In genomic region chr9:114364528-114365041, GRCh38 we compare ENCODE assay signal across 11 cellular contexts. TPM values are rescaled to one million over a fixed set of nuclear protein-coding genes. Genes with fewer than 3 reads are reported as not detected.
A peak's percentile ranks its signal among the peaks of the same experiment; 100 is the strongest.
DNase-seq lines count a peak whose midpoint lies in the region; ATAC-seq and TF ChIP-seq lines count a peak whose summit lies in the region.
"Had no signal": no experiment of that assay in that cellular context is flagged by ENCODE, and none has a peak within 500 bp of the region (broad histone marks: within the 10 kb centered on the region; RNA-seq: fewer than 3 reads in every experiment).

No MANE protein-coding gene starts in this region.

- H3K4me1 Mint-ChIP-seq in osteocyte (ENCODE audit: unreplicated experiment): peaks cover 19% of the 10 kb centered on the region

- no peaks in the 10 kb centered on the region for H3K9me3 Mint-ChIP-seq in osteocyte (ENCODE audit: unreplicated experiment)

- H3K36me3 ChIP-seq in breast epithelium: peaks cover 7% of the 10 kb centered on the region

- intact Hi-C loops in breast epithelium (cut with DNase I; ENCODE audit: low total_unique reads): no loop called here

- no peaks in the 10 kb centered on the region for H3K27me3 Mint-ChIP-seq in osteocyte (ENCODE audit: unreplicated experiment)

- H3K9me3 ChIP-seq in breast epithelium: no peaks in the 10 kb centered on the region

- H3K27me3 ChIP-seq in breast epithelium: no peaks in the 10 kb centered on the region
- no peaks in the 10 kb centered on the region for H3K27me3 ChIP-seq in foreskin keratinocyte

- ATAC-seq in foreskin keratinocyte (no peak), GM21381 (IDR thresholded peaks at IDR 0.05; ENCODE audit: unreplicated experiment) (no peak)

- H3K4me3 Mint-ChIP-seq in osteocyte (ENCODE audit: unreplicated experiment): no peak overlapping the region

- H3K4me1 ChIP-seq in breast epithelium: no peaks in the 10 kb centered on the region
- H3K4me1 ChIP-seq in foreskin keratinocyte: peaks cover 8% of the 10 kb centered on the region

- peaks cover 60% of the 10 kb centered on the region for H3K36me3 Mint-ChIP-seq in osteocyte (ENCODE audit: unreplicated experiment)

- peak overlapping the region; percentile 64 to 68 for H3K27ac ChIP-seq in breast epithelium
- no peak overlapping the region for H3K27ac ChIP-seq in foreskin keratinocyte

- no peak for TF ChIP-seq POLR2A in breast epithelium (IDR thresholded peaks at IDR 0.05)

- H3K4me3 ChIP-seq in GM12865 (ENCODE audit: low read depth, low read length): no peak overlapping the region
- H3K4me3 ChIP-seq in breast epithelium: no peak overlapping the region

- peak overlapping the region; percentile 10 for H3K27ac Mint-ChIP-seq in osteocyte (ENCODE audit: unreplicated experiment)

- no peak for TF ChIP-seq CTCF in GM12865 (IDR thresholded peaks at IDR 0.05; ENCODE audit: insufficient read depth, low read depth, low read length, missing control alignments)
- TF ChIP-seq CTCF in breast epithelium (IDR thresholded peaks at IDR 0.05): no peak
- no peak for TF ChIP-seq CTCF in osteocyte (IDR thresholded peaks at IDR 0.05)
- TF ChIP-seq CTCF in foreskin keratinocyte (conservative IDR thresholded peaks at IDR 0.05): no peak

- peak; percentile 32 for DNase-seq in GM12865 (ENCODE audit: low read depth)
- peak; percentile 71 to 83 for DNase-seq in NOMO-1 (lab: John Stamatoyannopoulos, UW; ENCODE audit: unreplicated experiment in 2 of 2)
- DNase-seq in breast epithelium (ENCODE audit: low spot score in 2 of 2): no peak
- no peak for DNase-seq in osteocyte (ENCODE audit: extremely low spot score, unreplicated experiment)
- no peak for DNase-seq in NCI-H1436 (lab: John Stamatoyannopoulos, UW)
- no peak for DNase-seq in islet precursor cell
- DNase-seq in foreskin keratinocyte: no peak
- DNase-seq: activated CD4-positive, CD25-positive, alpha-beta regulatory T cell treated with anti-CD3 and anti-CD28 coated beads, Interleukin-2, amount 50 U/mL, for 72 hours; NCI-H2029 had no signal

RNA-seq across cellular contexts. Expression of gene AKNA, which starts 23.2 kb away (rescaled TPM):
- total RNA-seq in breast epithelium (10 to 100 TPM; 20.1 to 52.0 (median 35.7) TPM), osteocyte (36.0 and 37.0 TPM in 2 replicates), foreskin keratinocyte (5.4 and 7.9 TPM in 2 replicates)
- 4.0 and 5.8 TPM in 2 replicates for polyA plus RNA-seq in foreskin keratinocyte

RNA-seq across cellular contexts. Expression of gene ORM2, which starts 34.9 kb away (rescaled TPM):
- total RNA-seq in breast epithelium: 1 to 10 TPM in 2 of 3 donors, not detected in 1; 1.6 to 2.9 TPM
- total RNA-seq in osteocyte: not detected in 2 replicates
- total RNA-seq in foreskin keratinocyte: not detected in 2 replicates
- not detected in 2 replicates for polyA plus RNA-seq in foreskin keratinocyte
- total RNA-seq: lung microvascular endothelial cell had no signal

RNA-seq across cellular contexts. Expression of gene ORM1, which starts 41.7 kb away (rescaled TPM):
- 1 to 10 TPM in 1 of 3 donors, not detected in 2; 8.3 TPM for total RNA-seq in breast epithelium
- not detected in 2 replicates for total RNA-seq in osteocyte
- total RNA-seq in foreskin keratinocyte: not detected in 2 replicates
- polyA plus RNA-seq in foreskin keratinocyte: not detected in 2 replicates
- total RNA-seq: lung microvascular endothelial cell had no signal

Comparison
In these comparisons a context has a peak if more than half of its experiments do, and no peak if none do; other contexts are left out.
1. DNase-seq: peak in GM12865 (single experiment) and NOMO-1 (2 of 2); none in breast epithelium (0 of 2), osteocyte (single experiment), NCI-H1436 (single experiment), islet precursor cell (single experiment) and foreskin keratinocyte (0 of 2).